ENCODE assay signal across 14 cellular contexts in the genomic region with DNA sequence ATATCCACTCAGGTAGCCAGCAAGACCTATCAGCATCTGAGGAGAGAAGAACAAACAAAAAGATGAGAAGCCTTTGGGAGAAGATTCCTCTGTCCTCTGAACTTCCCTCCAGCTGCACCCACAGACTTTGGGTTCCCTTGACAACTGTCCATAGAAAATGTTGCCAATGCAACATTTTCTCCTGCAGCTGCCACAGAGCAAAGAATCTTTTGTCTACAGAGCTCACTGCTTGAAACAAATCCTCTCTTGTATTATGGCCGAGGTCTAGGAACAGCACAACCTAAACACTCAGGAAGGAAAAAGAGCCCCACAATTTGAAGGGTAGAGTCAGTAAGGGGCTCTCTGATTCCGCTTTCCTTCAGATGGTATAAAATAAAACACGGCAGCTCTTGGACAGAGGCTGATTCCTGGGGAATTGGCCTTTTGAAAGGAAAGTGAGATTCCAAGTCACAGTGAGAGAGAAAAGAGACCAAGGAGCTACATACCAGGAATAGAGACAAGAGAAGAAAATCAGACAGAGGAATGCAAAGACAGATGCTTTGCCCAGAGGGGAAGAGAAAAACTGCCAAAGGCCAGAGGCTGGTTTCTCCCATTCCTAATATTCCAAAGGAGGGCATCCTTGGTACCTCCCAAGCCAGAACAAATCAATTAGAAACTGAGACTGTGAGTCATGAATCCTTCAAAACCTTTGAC. TPM values are rescaled to one million over a fixed set of nuclear protein-coding genes. Genes with fewer than 3 reads are reported as not detected.
DNase-seq lines count a peak whose midpoint lies in the region; ATAC-seq and TF ChIP-seq lines count a peak whose summit lies in the region.
"Had no signal": no experiment of that assay in that cellular context is flagged by ENCODE, and none has a peak within 500 bp of the region (broad histone marks: within the 10 kb centered on the region; RNA-seq: fewer than 3 reads in every experiment).

No MANE protein-coding gene starts in this region.

- intact Hi-C loops in activated CD4-positive, alpha-beta T cell treated with anti-CD3 and anti-CD28 coated beads for 36 hours (cut with DNase I, micrococcal nuclease) = loop anchor here in 1 of 2 experiments (10.0 kb wide), 1 partner anchor 342 kb away; no protein-coding TSS in a partner anchor

- no peak overlapping the region for H3K9ac ChIP-seq in OCI-LY3 (ENCODE audit: low read length)

- H3K36me3 ChIP-seq in OCI-LY3 (replicated peaks; ENCODE audit: low read depth, low read length) (no peaks in the 10 kb centered on the region), suprapubic skin (peaks cover 5% of the 10 kb centered on the region), H7 (replicated peaks; ENCODE audit: control insufficient read depth, insufficient read depth, low read length) (peaks cover 5% of the 10 kb centered on the region; the same call in 1 of the 2 replicates)

- ATAC-seq in activated CD4-positive, alpha-beta T cell treated with anti-CD3 and anti-CD28 coated beads for 36 hours = no peak
- ATAC-seq: K562, T-cell had no signal

- no peak overlapping the region for H2AFZ ChIP-seq in OCI-LY3 (ENCODE audit: low read depth, low read length)

- no peaks in the 10 kb centered on the region for H3K79me2 ChIP-seq in OCI-LY3 (ENCODE audit: low read length)

- H3K36me3 Mint-ChIP-seq in activated CD4-positive, alpha-beta T cell treated with anti-CD3 and anti-CD28 coated beads for 36 hours (ENCODE audit: low read depth) = peaks cover 3% of the 10 kb centered on the region

- CTCF ChIA-PET in activated CD4-positive, alpha-beta T cell treated with anti-CD3 and anti-CD28 coated beads for 36 hours (lab: Charles Lee) = interaction anchor here (0.7 to 2.9 kb wide), 5 partner anchors 8 to 316 kb away, joined by 3 to 39 read pairs (median 3); no protein-coding TSS in a partner anchor

- H4K20me1 ChIP-seq in OCI-LY3 (ENCODE audit: insufficient read depth, low read length) = no peaks in the 10 kb centered on the region

- POLR2A ChIA-PET in activated CD4-positive, alpha-beta T cell treated with anti-CD3 and anti-CD28 coated beads for 36 hours (lab: Charles Lee) = interaction anchor here (0.6 kb wide), 1 partner anchor 211 kb away, joined by 3 read pairs; no protein-coding TSS in a partner anchor

- DNase-seq in caudate nucleus (lab: John Stamatoyannopoulos, UW) (peak in 48 of 61 donors; percentile 9 to 88 (median 62)), mesenteric fat pad (ENCODE audit: low spot score) (peak; percentile 12), suprapubic skin (ENCODE audit: low spot score in 2 of 2) (no peak), NK-92 (lab: John Stamatoyannopoulos, UW; ENCODE audit: unreplicated experiment) (no peak), H7 (no peak)
- no peak for DNase-seq in activated CD4-positive, alpha-beta T cell treated with anti-CD3 and anti-CD28 coated beads for 36 hours
- DNase-seq: DMS53, heart right ventricle, naive B cell, T-cell had no signal

- no peak overlapping the region for H3K4me3 Mint-ChIP-seq in activated CD4-positive, alpha-beta T cell treated with anti-CD3 and anti-CD28 coated beads for 36 hours
- H3K4me3 Mint-ChIP-seq: naive B cell, T-cell had no signal

- no peak overlapping the region for H3K27ac Mint-ChIP-seq in activated CD4-positive, alpha-beta T cell treated with anti-CD3 and anti-CD28 coated beads for 36 hours
- H3K27ac Mint-ChIP-seq: T-cell had no signal

- peaks cover 10% of the 10 kb centered on the region for H3K4me1 ChIP-seq in OCI-LY3 (ENCODE audit: low read length)
- H3K4me1 ChIP-seq in suprapubic skin = peaks cover 39% of the 10 kb centered on the region

- WGBS in suprapubic skin = 47% methylated on average over 3 of the region's 3 CpGs

- TF ChIP-seq POLR2A in suprapubic skin (IDR thresholded peaks at IDR 0.05) = no peak

- H3K27me3 Mint-ChIP-seq in activated CD4-positive, alpha-beta T cell treated with anti-CD3 and anti-CD28 coated beads for 36 hours = no peaks in the 10 kb centered on the region
- H3K27me3 Mint-ChIP-seq: naive B cell, T-cell had no signal

- no peaks in the 10 kb centered on the region for H3K9me3 Mint-ChIP-seq in activated CD4-positive, alpha-beta T cell treated with anti-CD3 and anti-CD28 coated beads for 36 hours (ENCODE audit: low read depth)
- H3K9me3 Mint-ChIP-seq: naive B cell, T-cell had no signal

- TF ChIP-seq CTCF in OCI-LY3 (IDR thresholded peaks at IDR 0.05; ENCODE audit: low read depth, low read length) (no peak), suprapubic skin (IDR thresholded peaks at IDR 0.05) (no peak)

- H3K27ac ChIP-seq in OCI-LY3 (ENCODE audit: low read length) = no peak overlapping the region
- H3K27ac ChIP-seq in caudate nucleus (ENCODE audit: low read depth, low read length) = peak overlapping the region; percentile 99
- peak overlapping the region; percentile 51 for H3K27ac ChIP-seq in suprapubic skin
- H3K27ac ChIP-seq: heart right ventricle had no signal

- TF ChIP-seq EP300 in suprapubic skin (IDR thresholded peaks at IDR 0.05) = no peak

- peaks cover 24% of the 10 kb centered on the region for H3K4me1 Mint-ChIP-seq in activated CD4-positive, alpha-beta T cell treated with anti-CD3 and anti-CD28 coated beads for 36 hours

- H3K27me3 ChIP-seq in OCI-LY3 (ENCODE audit: low read depth, low read length) (no peaks in the 10 kb centered on the region), suprapubic skin (no peaks in the 10 kb centered on the region), H7 (ENCODE audit: control insufficient read depth, insufficient read depth, low read length) (no peaks in the 10 kb centered on the region)
- H3K27me3 ChIP-seq: heart right ventricle had no signal

- peak overlapping the region; percentile 46 for H3K4me2 ChIP-seq in OCI-LY3 (ENCODE audit: low read length)

- H3K4me3 ChIP-seq in OCI-LY3 (ENCODE audit: low read length) (no peak overlapping the region), suprapubic skin (no peak overlapping the region), H7 (ENCODE audit: insufficient read depth, low read depth, low read length) (no peak overlapping the region)
- H3K4me3 ChIP-seq: heart right ventricle, K562 had no signal

- H3K9me3 ChIP-seq in OCI-LY3 (ENCODE audit: insufficient read depth, low read length) (no peaks in the 10 kb centered on the region), suprapubic skin (no peaks in the 10 kb centered on the region)
- H3K9me3 ChIP-seq: heart right ventricle had no signal

RNA-seq across cellular contexts. Expression of a gene that starts 14.1 kb away (rescaled TPM):
- 27.2 TPM for total RNA-seq in mesenteric fat pad
- total RNA-seq in suprapubic skin = 10 to 100 TPM; 16.3 to 72.0 (median 19.4) TPM
- 10 to 100 TPM; 11.7 to 18.2 TPM for total RNA-seq in activated CD4-positive, alpha-beta T cell treated with anti-CD3 and anti-CD28 coated beads for 36 hours
- total RNA-seq in H7 (2014; rRNA removed; shearing (Covaris generic)) = 17.7 and 18.5 TPM in 2 replicates

RNA-seq across cellular contexts. Expression of a gene that starts 14.3 kb away (rescaled TPM):
- 12.0 TPM for total RNA-seq in mesenteric fat pad
- total RNA-seq in suprapubic skin = 10 to 100 TPM; 26.1 to 41.1 (median 31.6) TPM
- total RNA-seq in activated CD4-positive, alpha-beta T cell treated with anti-CD3 and anti-CD28 coated beads for 36 hours = 10 to 100 TPM; 17.5 to 22.9 TPM
- total RNA-seq in H7 (2014; rRNA removed; shearing (Covaris generic)) = 29.3 and 38.0 TPM in 2 replicates

RNA-seq across cellular contexts. Expression of a gene that starts 35.5 kb away (rescaled TPM):
- total RNA-seq in mesenteric fat pad (not detected), suprapubic skin (not detected)
- total RNA-seq in activated CD4-positive, alpha-beta T cell treated with anti-CD3 and anti-CD28 coated beads for 36 hours = not detected
- total RNA-seq in H7 (2014; rRNA removed; shearing (Covaris generic)) = 0.07 TPM in 1 of 2 replicates, not detected in the other
- total RNA-seq: cardiac septum, heart right ventricle, K562, T-cell, urinary bladder had no signal

Comparison
In these comparisons a context has a peak if more than half of its experiments do, and no peak if none do; other contexts are left out.
1. DNase-seq: peak in caudate nucleus (48 of 61) and mesenteric fat pad (single experiment); none in suprapubic skin (0 of 2), activated CD4-positive, alpha-beta T cell treated with anti-CD3 and anti-CD28 coated beads for 36 hours (single experiment), NK-92 (single experiment) and H7 (single experiment).